ENCODE assay signal across 8 cellular contexts in the genomic region with DNA sequence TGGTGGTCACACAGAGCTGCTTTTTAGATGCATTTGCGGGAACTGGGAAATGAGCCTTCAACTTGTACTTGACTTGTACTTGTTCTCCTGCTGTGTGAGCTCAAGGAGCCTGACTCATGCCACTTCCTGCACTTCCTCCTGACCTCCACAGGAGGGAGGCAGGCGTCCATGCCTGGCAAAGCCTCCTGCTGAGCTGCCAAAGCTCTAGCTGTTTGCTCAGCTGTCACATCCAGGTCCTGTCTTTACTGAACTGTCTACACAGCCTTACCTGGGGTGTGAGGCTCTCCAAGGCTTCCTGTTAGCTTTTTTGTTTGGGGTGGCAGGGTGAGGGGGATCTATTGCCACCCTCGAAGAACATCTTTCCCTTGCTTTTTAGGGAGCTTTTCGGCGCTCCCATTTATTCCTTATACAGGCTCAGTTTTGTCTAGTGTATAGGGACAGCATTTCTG. TPM values are rescaled to one million over a fixed set of nuclear protein-coding genes. Genes with fewer than 3 reads are reported as not detected.
DNase-seq lines count a peak whose midpoint lies in the region; ATAC-seq and TF ChIP-seq lines count a peak whose summit lies in the region.

No MANE protein-coding gene starts in this region.

- POLR2A ChIA-PET in WTC11 (lab: Charles Lee): interaction anchor here (0.5 to 1.3 kb wide), 5 partner anchors 9 to 154 kb away, joined by 3 to 9 read pairs (median 5); a partner anchor contains a TSS

- peaks cover 32% of the 10 kb centered on the region for H3K36me3 Mint-ChIP-seq in WTC11

- TF ChIP-seq CTCF in WTC11 (IDR thresholded peaks at IDR 0.05): peak; percentile 72

- H3K27ac Mint-ChIP-seq in WTC11: peak overlapping the region; percentile 73; the same call in 1 of the 2 replicates

- H3K9me3 Mint-ChIP-seq in WTC11: no peaks in the 10 kb centered on the region

- intact Hi-C loops in Right ventricle myocardium inferior (cut with DNase I): loop anchor here (1.0 kb wide), 2 partner anchors 142 to 171 kb away; no protein-coding TSS in a partner anchor
- intact Hi-C loops in cardiac septum (cut with DNase I): loop anchor here (1.0 to 5.0 kb wide), 5 partner anchors 46 to 406 kb away; no protein-coding TSS in a partner anchor

- DNase-seq in Right ventricle myocardium inferior (ENCODE audit: missing footprints): peak; percentile 83
- no peak for DNase-seq in cardiac septum (ENCODE audit: low spot score)
- peak; percentile 95 for DNase-seq in NCI-H345 treated with DMSO at 0.1 percent for 48 hours (lab: John Stamatoyannopoulos, UW; ENCODE audit: unreplicated experiment)
- peak; percentile 82 for DNase-seq in WTC11 (ENCODE audit: low spot score)
- peak; percentile 89 for DNase-seq in cerebellum (ENCODE audit: low spot score)
- DNase-seq in left kidney (ENCODE audit: low read depth, low spot score): peak; percentile 93
- DNase-seq in stimulated activated CD4-positive, alpha-beta T cell treated with anti-CD3 and anti-CD28 coated beads, Interleukin-4, amount 100 ng/mL, for 24 hours: peak; percentile 68

- ATAC-seq in Right ventricle myocardium inferior: peak; percentile 87
- peak; percentile 58 for ATAC-seq in HG03439 (IDR thresholded peaks at IDR 0.05; ENCODE audit: unreplicated experiment)
- peak; percentile 86 for ATAC-seq in WTC11

- H3K4me3 Mint-ChIP-seq in WTC11: no peak overlapping the region

- peaks cover 4% of the 10 kb centered on the region for H3K27me3 Mint-ChIP-seq in WTC11 (ENCODE audit: low read depth)

- CTCF ChIA-PET in WTC11 (lab: Charles Lee): interaction anchor here (0.6 to 4.8 kb wide), 62 partner anchors 9 to 413 kb away, joined by 3 to 183 read pairs (median 7); a partner anchor contains a TSS

- peaks cover 51% of the 10 kb centered on the region for H3K4me1 Mint-ChIP-seq in WTC11

TF ChIP-seq in WTC11, 78 proteins besides CTCF, POLR2A, EP300 and RAD21:
- TF ChIP-seq ETV6 (CRISPR knock-in tag; IDR thresholded peaks at IDR 0.05) (0 out of 2 replicates have a peak, but pooled peaks have one; percentile 32), ZNF423 (CRISPR knock-in tag; IDR thresholded peaks at IDR 0.05) (0 out of 2 replicates have a peak, but pooled peaks have one; percentile 15)
- TF ChIP-seq, protein P1, sequence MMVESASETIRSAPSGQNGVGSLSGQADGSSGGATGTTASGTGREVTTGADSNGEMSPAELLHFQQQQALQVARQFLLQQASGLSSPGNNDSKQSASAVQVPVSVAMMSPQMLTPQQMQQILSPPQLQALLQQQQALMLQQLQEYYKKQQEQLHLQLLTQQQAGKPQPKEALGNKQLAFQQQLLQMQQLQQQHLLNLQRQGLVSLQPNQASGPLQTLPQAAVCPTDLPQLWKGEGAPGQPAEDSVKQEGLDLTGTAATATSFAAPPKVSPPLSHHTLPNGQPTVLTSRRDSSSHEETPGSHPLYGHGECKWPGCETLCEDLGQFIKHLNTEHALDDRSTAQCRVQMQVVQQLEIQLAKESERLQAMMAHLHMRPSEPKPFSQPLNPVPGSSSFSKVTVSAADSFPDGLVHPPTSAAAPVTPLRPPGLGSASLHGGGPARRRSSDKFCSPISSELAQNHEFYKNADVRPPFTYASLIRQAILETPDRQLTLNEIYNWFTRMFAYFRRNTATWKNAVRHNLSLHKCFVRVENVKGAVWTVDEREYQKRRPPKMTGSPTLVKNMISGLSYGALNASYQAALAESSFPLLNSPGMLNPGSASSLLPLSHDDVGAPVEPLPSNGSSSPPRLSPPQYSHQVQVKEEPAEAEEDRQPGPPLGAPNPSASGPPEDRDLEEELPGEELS (CRISPR knock-in tag; IDR thresholded peaks at IDR 0.05): no peak

RNA-seq across cellular contexts. Expression of a gene that starts 6.4 kb away (rescaled TPM):
- 0.35 TPM for total RNA-seq in Right ventricle myocardium inferior
- 0.48 TPM for total RNA-seq in cardiac septum
- 0.55 to 1.4 TPM (median 1.0 TPM) in 3 replicates for total RNA-seq in WTC11 (2021)
- 0.36 TPM for total RNA-seq in cerebellum

RNA-seq across cellular contexts. Expression of a gene that starts 8.3 kb away (rescaled TPM):
- 8.7 TPM for total RNA-seq in Right ventricle myocardium inferior
- total RNA-seq in cardiac septum: 7.0 TPM
- 1.3 to 2.7 TPM (median 1.8 TPM) in 3 replicates for total RNA-seq in WTC11 (2021)
- total RNA-seq in cerebellum: 10.3 TPM

RNA-seq across cellular contexts. Expression of a gene that starts 10.1 kb away (rescaled TPM):
- 27.1 TPM for total RNA-seq in Right ventricle myocardium inferior
- 23.2 TPM for total RNA-seq in cardiac septum
- 117 to 133 TPM (median 118 TPM) in 3 replicates for total RNA-seq in WTC11 (2021)
- total RNA-seq in cerebellum: 32.5 TPM

RNA-seq across cellular contexts. Expression of a gene that starts 10.2 kb away (rescaled TPM):
- total RNA-seq in Right ventricle myocardium inferior (2.9 TPM), cardiac septum (3.1 TPM), WTC11 (2021) (15.7 to 22.6 TPM (median 17.0 TPM) in 3 replicates), cerebellum (16.0 TPM)

RNA-seq across cellular contexts. Expression of a gene that starts 34.2 kb away (rescaled TPM):
- total RNA-seq in Right ventricle myocardium inferior: 33.4 TPM
- 43.3 TPM for total RNA-seq in cardiac septum
- 20.3 to 23.0 TPM (median 20.4 TPM) in 3 replicates for total RNA-seq in WTC11 (2021)
- total RNA-seq in cerebellum: 28.6 TPM
